8 cellular contexts compared by ENCODE assay signal in genomic region chr12:108734200-108734906, GRCh38. TPM values are rescaled to one million over a fixed set of nuclear protein-coding genes. Genes with fewer than 3 reads are reported as not detected.
DNase-seq lines count a peak whose midpoint lies in the region; TF ChIP-seq lines count a peak whose summit lies in the region.

No MANE protein-coding gene starts in this region.

- no peak for TF ChIP-seq POLR2A in prostate gland (IDR thresholded peaks at IDR 0.05)

- H3K36me3 ChIP-seq in prostate gland, result no peaks in the 10 kb centered on the region

- H3K27ac Mint-ChIP-seq in activated CD4-positive, alpha-beta T cell treated with anti-CD3 and anti-CD28 coated beads, Interleukin-2, amount 10 ng/mL, durations not matched to agents 7 days and 5 days, result peak overlapping the region; percentile 42

- POLR2A ChIA-PET in activated CD4-positive, alpha-beta T cell treated with anti-CD3 and anti-CD28 coated beads, Interleukin-2, amount 10 ng/mL, durations not matched to agents 7 days and 5 days (lab: Charles Lee), result interaction anchor here (0.5 kb wide), 1 partner anchor 172 kb away, joined by 4 read pairs; no protein-coding TSS in a partner anchor

- no peaks in the 10 kb centered on the region for H3K36me3 Mint-ChIP-seq in activated CD4-positive, alpha-beta T cell treated with anti-CD3 and anti-CD28 coated beads, Interleukin-2, amount 10 ng/mL, durations not matched to agents 7 days and 5 days (ENCODE audit: low read depth)

- 47% methylated on average over 9 of the region's 9 CpGs for WGBS in prostate gland

- peaks cover 37% of the 10 kb centered on the region for H3K4me1 Mint-ChIP-seq in activated CD4-positive, alpha-beta T cell treated with anti-CD3 and anti-CD28 coated beads, Interleukin-2, amount 10 ng/mL, durations not matched to agents 7 days and 5 days

- peak; percentile 10 for DNase-seq in activated CD4-positive, alpha-beta T cell treated with anti-CD3 and anti-CD28 coated beads, Interleukin-2, amount 10 ng/mL, durations not matched to agents 7 days and 5 days
- no peak for DNase-seq in activated CD4-positive, alpha-beta T cell treated with anti-CD3 and anti-CD28 coated beads, Interleukin-2, amount 50 U/mL, for 1 hour
- peak; percentile 91 for DNase-seq in NOMO-1 treated with dmso at 0.1 percent for 144 hours (lab: John Stamatoyannopoulos, UW; ENCODE audit: unreplicated experiment)
- DNase-seq in dermis blood vessel endothelial cell, result peak; percentile 87
- peak; percentile 76 for DNase-seq in non-pigmented ciliary epithelial cell (ENCODE audit: low read depth)
- no peak for DNase-seq in activated CD8-positive, alpha-beta memory T cell treated with anti-CD3 and anti-CD28 coated beads for 24 hours
- DNase-seq in NCI-H82 treated with DMSO at 0.1 percent for 48 hours (lab: John Stamatoyannopoulos, UW; ENCODE audit: unreplicated experiment), result no peak
- no peak for DNase-seq in prostate gland (ENCODE audit: low spot score)

- intact Hi-C loops in prostate gland (cut with DNase I), result loop anchor here (5.0 kb wide), 4 partner anchors 38 to 167 kb away; partner anchors contain the start of gene SSH1

- no peak overlapping the region for H3K27ac ChIP-seq in prostate gland

- no peak for TF ChIP-seq CTCF in prostate gland (IDR thresholded peaks at IDR 0.05)

- no peaks in the 10 kb centered on the region for H3K27me3 ChIP-seq in prostate gland (replicated peaks; ENCODE audit: insufficient read depth)

- no peaks in the 10 kb centered on the region for H3K27me3 Mint-ChIP-seq in activated CD4-positive, alpha-beta T cell treated with anti-CD3 and anti-CD28 coated beads, Interleukin-2, amount 10 ng/mL, durations not matched to agents 7 days and 5 days

- H3K4me3 ChIP-seq in prostate gland, result no peak overlapping the region

- CTCF ChIA-PET in activated CD4-positive, alpha-beta T cell treated with anti-CD3 and anti-CD28 coated beads, Interleukin-2, amount 10 ng/mL, durations not matched to agents 7 days and 5 days (lab: Charles Lee), result interaction anchor here (0.6 to 2.8 kb wide), 2 partner anchors 70 to 84 kb away, joined by 3 to 11 read pairs; no protein-coding TSS in a partner anchor

- H3K9me3 ChIP-seq in prostate gland, result no peaks in the 10 kb centered on the region

- H3K4me1 ChIP-seq in prostate gland (replicated peaks), result no peaks in the 10 kb centered on the region

- no peaks in the 10 kb centered on the region for H3K9me3 Mint-ChIP-seq in activated CD4-positive, alpha-beta T cell treated with anti-CD3 and anti-CD28 coated beads, Interleukin-2, amount 10 ng/mL, durations not matched to agents 7 days and 5 days

- H3K4me3 Mint-ChIP-seq in activated CD4-positive, alpha-beta T cell treated with anti-CD3 and anti-CD28 coated beads, Interleukin-2, amount 10 ng/mL, durations not matched to agents 7 days and 5 days, result no peak overlapping the region

RNA-seq across cellular contexts. Expression of gene CORO1C, which starts 3.0 kb away (rescaled TPM):
- total RNA-seq in activated CD4-positive, alpha-beta T cell treated with anti-CD3 and anti-CD28 coated beads, Interleukin-2, amount 10 ng/mL, durations not matched to agents 7 days and 5 days, result 10 to 100 TPM; 38.5 to 41.3 TPM
- 131 and 213 TPM in 2 replicates for total RNA-seq in dermis blood vessel endothelial cell
- total RNA-seq in prostate gland, result 100 to 1,000 TPM in 1 of 2 donors, 10 to 100 TPM in 1; 34.9 to 105 TPM

Comparison
In these comparisons a context has a peak if more than half of its experiments do, and no peak if none do; other contexts are left out.
1. DNase-seq: peak in activated CD4-positive, alpha-beta T cell treated with anti-CD3 and anti-CD28 coated beads, Interleukin-2, amount 10 ng/mL, durations not matched to agents 7 days and 5 days (single experiment), NOMO-1 treated with dmso at 0.1 percent for 144 hours (single experiment), dermis blood vessel endothelial cell (single experiment) and non-pigmented ciliary epithelial cell (single experiment); none in activated CD4-positive, alpha-beta T cell treated with anti-CD3 and anti-CD28 coated beads, Interleukin-2, amount 50 U/mL, for 1 hour (single experiment), activated CD8-positive, alpha-beta memory T cell treated with anti-CD3 and anti-CD28 coated beads for 24 hours (single experiment), NCI-H82 treated with DMSO at 0.1 percent for 48 hours (single experiment) and prostate gland (single experiment).